ENCODE assay signal across 8 cellular contexts in the genomic region with DNA sequence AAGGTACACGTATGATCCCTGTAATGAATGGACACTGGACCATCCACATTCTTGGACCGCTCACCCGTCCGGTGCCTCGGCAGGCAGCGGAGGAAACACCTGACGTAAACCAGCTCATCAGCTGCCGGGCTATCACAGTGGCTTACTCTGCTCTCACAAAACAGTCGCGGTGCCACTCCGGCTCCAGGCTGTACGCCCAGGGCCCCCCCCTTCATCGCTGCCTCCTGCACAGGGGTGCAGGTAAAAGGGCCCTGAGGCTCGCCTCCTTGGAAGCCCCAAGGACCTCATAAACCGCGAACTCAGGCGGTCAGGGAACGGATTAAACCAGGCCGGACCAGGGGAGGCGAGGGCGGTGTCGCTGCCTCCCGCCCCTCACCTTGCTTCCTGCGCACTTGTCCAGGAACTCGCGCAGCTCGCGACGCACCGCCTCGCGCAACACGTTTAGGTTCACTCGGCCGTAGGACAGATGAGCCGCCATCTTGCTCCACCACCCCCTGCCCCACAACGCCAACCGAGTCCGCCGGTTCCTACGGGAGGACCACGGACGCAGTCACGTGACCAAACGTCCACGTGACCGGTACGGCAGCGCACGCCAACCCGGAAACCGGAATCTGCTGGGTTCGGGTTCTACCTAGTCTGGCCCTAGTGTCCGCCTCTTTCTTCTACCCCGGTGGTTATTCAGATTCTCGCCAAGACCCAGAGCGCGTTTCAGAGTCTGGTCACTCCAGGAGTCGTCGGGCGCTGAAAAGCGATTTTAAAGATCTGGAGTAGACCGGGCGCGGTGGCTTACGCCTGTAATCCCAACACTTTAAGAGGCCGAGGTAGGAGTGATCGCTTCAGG. TPM values are rescaled to one million over a fixed set of nuclear protein-coding genes. Genes with fewer than 3 reads are reported as not detected.
DNase-seq lines count a peak whose midpoint lies in the region; ATAC-seq and TF ChIP-seq lines count a peak whose summit lies in the region.

VPS33A (minus strand) TSS at position 564 of the 841 bp plus-strand sequence; CDS start at position 478, 86 bp downstream.

- DNase-seq in NCI-H69 (lab: John Stamatoyannopoulos, UW) = peak; percentile 99
- DNase-seq in activated CD4-positive, alpha-beta T cell treated with anti-CD3 and anti-CD28 coated beads, Interleukin-2, amount 10 ng/mL, durations not matched to agents 7 days and 5 days = peak; percentile 96
- peak; percentile 98 for DNase-seq in coronary artery (ENCODE audit: low spot score)
- peak; percentile 84 to 94 (median 92) for DNase-seq in stimulated activated CD4-positive, alpha-beta T cell treated with anti-CD3 and anti-CD28 coated beads, Interleukin-1b, Interleukin-23, amount 100 ng/mL, for 24 hours (ENCODE audit: low read depth in 4 of 4, low spot score in 1 of 4)

- H4K20me1 ChIP-seq in BLaER1 treated with 17β-estradiol and CSF1 and Interleukin-3, amounts not matched to agents 10 nM and 100 nM = peaks cover 0 to 4% (median 0%) of the 10 kb centered on the region in 11 experiments; a peak in 1 of 22 replicates

- H3K36me3 ChIP-seq in BLaER1 treated with 17β-estradiol and CSF1 and Interleukin-3, amounts not matched to agents 10 nM and 100 nM = peaks cover 30 to 46% (median 38%) of the 10 kb centered on the region in 11 experiments

- H3K27me3 Mint-ChIP-seq in activated CD4-positive, alpha-beta T cell treated with anti-CD3 and anti-CD28 coated beads, Interleukin-2, amount 10 ng/mL, durations not matched to agents 7 days and 5 days = peaks cover 2% of the 10 kb centered on the region

- H3K36me3 Mint-ChIP-seq in activated CD4-positive, alpha-beta T cell treated with anti-CD3 and anti-CD28 coated beads, Interleukin-2, amount 10 ng/mL, durations not matched to agents 7 days and 5 days (ENCODE audit: low read depth) = peaks cover 18% of the 10 kb centered on the region

- peak within 1 kb of the TSS; percentile 78 to 91 (median 83) for H3K27ac ChIP-seq in BLaER1 treated with 17β-estradiol and CSF1 and Interleukin-3, amounts not matched to agents 10 nM and 100 nM
- H3K27ac ChIP-seq in coronary artery (peak within 1 kb of the TSS; percentile 79 to 93), layer of hippocampus (ENCODE audit: low read depth, low read length) (peak within 1 kb of the TSS; percentile 91)

- peaks cover 29% of the 10 kb centered on the region for H3K4me1 Mint-ChIP-seq in activated CD4-positive, alpha-beta T cell treated with anti-CD3 and anti-CD28 coated beads, Interleukin-2, amount 10 ng/mL, durations not matched to agents 7 days and 5 days

- peak within 1 kb of the TSS; percentile 83 to 97 (median 87) for H3K4me2 ChIP-seq in BLaER1 treated with 17β-estradiol and CSF1 and Interleukin-3, amounts not matched to agents 10 nM and 100 nM

- TF ChIP-seq CTCF in coronary artery (IDR thresholded peaks at IDR 0.05) = no peak

- ATAC-seq in GM19351 (IDR thresholded peaks at IDR 0.05; ENCODE audit: unreplicated experiment) = peak; percentile 90
- ATAC-seq in HG03520 (IDR thresholded peaks at IDR 0.05; ENCODE audit: unreplicated experiment) = peak; percentile 78

- peak within 1 kb of the TSS; percentile 96 for H3K27ac Mint-ChIP-seq in activated CD4-positive, alpha-beta T cell treated with anti-CD3 and anti-CD28 coated beads, Interleukin-2, amount 10 ng/mL, durations not matched to agents 7 days and 5 days

- H3K4me3 Mint-ChIP-seq in activated CD4-positive, alpha-beta T cell treated with anti-CD3 and anti-CD28 coated beads, Interleukin-2, amount 10 ng/mL, durations not matched to agents 7 days and 5 days = peak within 1 kb of the TSS; percentile 91

- H3K4me3 ChIP-seq in BLaER1 treated with 17β-estradiol and CSF1 and Interleukin-3, amounts not matched to agents 10 nM and 100 nM = peak within 1 kb of the TSS; percentile 76 to 98 (median 88)
- peak within 1 kb of the TSS; percentile 99 for H3K4me3 ChIP-seq in coronary artery

- no peaks in the 10 kb centered on the region for H3K9me3 ChIP-seq in BLaER1 treated with 17β-estradiol and CSF1 and Interleukin-3, amounts not matched to agents 10 nM and 100 nM (replicated peaks in 1 of 11)

- H3K9me3 Mint-ChIP-seq in activated CD4-positive, alpha-beta T cell treated with anti-CD3 and anti-CD28 coated beads, Interleukin-2, amount 10 ng/mL, durations not matched to agents 7 days and 5 days = no peaks in the 10 kb centered on the region

- CTCF ChIA-PET in activated CD4-positive, alpha-beta T cell treated with anti-CD3 and anti-CD28 coated beads, Interleukin-2, amount 10 ng/mL, durations not matched to agents 7 days and 5 days (lab: Charles Lee) = interaction anchor here (0.6 to 1.4 kb wide), 7 partner anchors 9 to 75 kb away, joined by 3 to 5 read pairs (median 3); no protein-coding TSS in a partner anchor

- peak within 1 kb of the TSS; percentile 82 to 94 (median 89) for H3K9ac ChIP-seq in BLaER1 treated with 17β-estradiol and CSF1 and Interleukin-3, amounts not matched to agents 10 nM and 100 nM

- H3K4me1 ChIP-seq in BLaER1 treated with 17β-estradiol and CSF1 and Interleukin-3, amounts not matched to agents 10 nM and 100 nM = peaks cover 18 to 23% (median 20%) of the 10 kb centered on the region in 10 experiments

- POLR2A ChIA-PET in activated CD4-positive, alpha-beta T cell treated with anti-CD3 and anti-CD28 coated beads, Interleukin-2, amount 10 ng/mL, durations not matched to agents 7 days and 5 days (lab: Charles Lee) = interaction anchor here (0.6 to 0.7 kb wide), 3 partner anchors 865 to 1791 kb away, joined by 3 to 7 read pairs (median 3); no protein-coding TSS in a partner anchor

- H3K27me3 ChIP-seq in BLaER1 treated with 17β-estradiol and CSF1 and Interleukin-3, amounts not matched to agents 10 nM and 100 nM = no peaks in the 10 kb centered on the region
- H3K27me3 ChIP-seq in layer of hippocampus (ENCODE audit: control insufficient read depth, insufficient read depth, low read length) = no peaks in the 10 kb centered on the region

RNA-seq across cellular contexts. Expression of gene VPS33A, which starts in this region (rescaled TPM):
- 10 to 100 TPM; 29.7 to 33.1 TPM for total RNA-seq in activated CD4-positive, alpha-beta T cell treated with anti-CD3 and anti-CD28 coated beads, Interleukin-2, amount 10 ng/mL, durations not matched to agents 7 days and 5 days

Comparison
In these comparisons a context has a peak if more than half of its experiments do, and no peak if none do; other contexts are left out.
1. Peak in every context shown above with its lines: DNase-seq, ATAC-seq, H3K4me3 ChIP-seq and H3K27ac ChIP-seq.